1 cellular context compared by ENCODE assay signal in the genomic region with DNA sequence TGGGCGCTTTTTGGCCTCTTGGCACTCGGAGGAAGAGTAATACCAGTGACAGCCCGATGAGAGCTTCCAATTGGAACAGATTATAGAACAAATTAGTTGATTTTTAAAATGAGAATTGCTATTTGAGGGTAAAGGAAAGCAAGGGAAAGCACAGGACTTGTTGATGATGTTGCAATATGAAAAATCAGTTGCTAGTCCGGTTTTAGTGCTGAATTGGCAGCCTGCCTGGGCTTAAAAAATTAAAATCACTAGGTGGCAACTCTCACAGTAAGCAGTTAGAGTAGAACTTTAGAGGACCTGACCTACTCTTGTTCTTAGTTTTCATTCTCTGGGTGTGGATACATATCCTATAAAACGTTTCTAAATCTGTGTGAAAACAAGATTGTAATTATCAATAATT.
TF ChIP-seq lines count a peak whose summit lies in the region.

No MANE protein-coding gene starts in this region.

TF ChIP-seq in WTC11, 78 proteins besides CTCF, POLR2A, EP300 and RAD21 (continued from another document):
- TF ChIP-seq, protein P1, sequence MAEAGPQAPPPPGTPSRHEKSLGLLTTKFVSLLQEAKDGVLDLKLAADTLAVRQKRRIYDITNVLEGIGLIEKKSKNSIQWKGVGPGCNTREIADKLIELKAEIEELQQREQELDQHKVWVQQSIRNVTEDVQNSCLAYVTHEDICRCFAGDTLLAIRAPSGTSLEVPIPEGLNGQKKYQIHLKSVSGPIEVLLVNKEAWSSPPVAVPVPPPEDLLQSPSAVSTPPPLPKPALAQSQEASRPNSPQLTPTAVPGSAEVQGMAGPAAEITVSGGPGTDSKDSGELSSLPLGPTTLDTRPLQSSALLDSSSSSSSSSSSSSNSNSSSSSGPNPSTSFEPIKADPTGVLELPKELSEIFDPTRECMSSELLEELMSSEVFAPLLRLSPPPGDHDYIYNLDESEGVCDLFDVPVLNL (CRISPR knock-in tag; IDR thresholded peaks at IDR 0.05; ENCODE audit: borderline replicate concordance, low read depth), result no peak
- TF ChIP-seq TCF7 (CRISPR knock-in tag; IDR thresholded peaks at IDR 0.05; ENCODE audit: low read depth), result no peak
